In the genomic region with DNA sequence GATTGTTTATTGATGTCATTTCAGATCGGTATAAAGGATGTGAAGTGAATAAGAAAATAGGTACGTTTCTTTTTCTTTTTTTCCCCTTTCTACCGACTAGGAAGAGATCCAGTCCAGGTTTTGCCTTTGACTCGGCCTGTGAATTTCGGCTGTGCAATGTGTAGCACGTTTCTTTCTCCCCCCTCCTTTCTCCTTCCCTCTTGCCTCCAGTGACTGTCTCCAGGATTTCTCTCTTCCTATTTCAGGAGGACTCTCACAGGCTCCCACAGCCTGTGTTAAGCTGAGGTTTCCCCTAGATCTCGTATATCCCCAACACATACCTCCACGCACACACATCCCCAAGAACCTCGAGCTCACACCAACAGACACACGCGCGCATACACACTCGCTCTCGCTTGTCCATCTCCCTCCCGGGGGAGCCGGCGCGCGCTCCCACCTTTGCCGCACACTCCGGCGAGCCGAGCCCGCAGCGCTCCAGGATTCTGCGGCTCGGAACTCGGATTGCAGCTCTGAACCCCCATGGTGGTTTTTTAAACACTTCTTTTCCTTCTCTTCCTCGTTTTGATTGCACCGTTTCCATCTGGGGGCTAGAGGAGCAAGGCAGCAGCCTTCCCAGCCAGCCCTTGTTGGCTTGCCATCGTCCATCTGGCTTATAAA, we compare ENCODE assay signal across 8 cellular contexts. TPM values are rescaled to one million over a fixed set of nuclear protein-coding genes. Genes with fewer than 3 reads are reported as not detected.
DNase-seq lines count a peak whose midpoint lies in the region; ATAC-seq and TF ChIP-seq lines count a peak whose summit lies in the region.

TSS of gene GPC6 (plus strand) at position 185 of the 657 bp plus-strand sequence.

- TF ChIP-seq CTCF in BE2C (IDR thresholded peaks at IDR 0.05; ENCODE audit: low read depth, low read length) (no peak), foreskin keratinocyte (conservative IDR thresholded peaks at IDR 0.05) (no peak), OCI-LY7 (conservative IDR thresholded peaks at IDR 0.05; ENCODE audit: low read length) (no peak)

- H3K79me2 ChIP-seq in OCI-LY7 (ENCODE audit: insufficient read depth, low read depth, low read length): no peaks in the 10 kb centered on the region

- intact Hi-C loops in OCI-LY7 (cut with micrococcal nuclease; ENCODE audit: unreplicated experiment): no loop called here

- no TSS peak for BruUV-seq in OCI-LY7 (replicated peaks; lab: Mats Ljungman, UMichigan)

- peaks cover 0 to 9% (median 7%) of the 10 kb centered on the region in 4 donors for H3K4me1 Mint-ChIP-seq in naive thymus-derived CD8-positive, alpha-beta T cell

- H3K9me3 ChIP-seq in BE2C: no peaks in the 10 kb centered on the region
- no peaks in the 10 kb centered on the region for H3K9me3 ChIP-seq in OCI-LY7 (ENCODE audit: low read length)

- H3K4me2 ChIP-seq in OCI-LY7 (ENCODE audit: low read length): no peak within 1 kb of the TSS

- ATAC-seq in SK-N-SH treated with all-trans-retinoic acid at 6 μM for 48 hours: peak; percentile 71
- ATAC-seq in foreskin keratinocyte: peak; percentile 61
- no peak for ATAC-seq in GM21825 (IDR thresholded peaks at IDR 0.05; ENCODE audit: unreplicated experiment)
- no peak for ATAC-seq in naive thymus-derived CD8-positive, alpha-beta T cell

- H3K4me3 ChIP-seq in BE2C (ENCODE audit: low read depth, low read length) (peak within 1 kb of the TSS; percentile 92), OCI-LY7 (ENCODE audit: low read depth, low read length, poor library complexity, severe bottlenecking) (no peak within 1 kb of the TSS)

- peaks cover 0 to 4% (median 0%) of the 10 kb centered on the region in 3 donors for H3K36me3 Mint-ChIP-seq in naive thymus-derived CD8-positive, alpha-beta T cell

- no peak within 1 kb of the TSS for H3K27ac Mint-ChIP-seq in naive thymus-derived CD8-positive, alpha-beta T cell

- peaks cover 0 to 5% (median 1%) of the 10 kb centered on the region in 9 donors for H3K9me3 Mint-ChIP-seq in naive thymus-derived CD8-positive, alpha-beta T cell

- H3K36me3 ChIP-seq in BE2C (no peaks in the 10 kb centered on the region), OCI-LY7 (ENCODE audit: insufficient read depth, low read length) (no peaks in the 10 kb centered on the region)

- H3K27ac ChIP-seq in foreskin keratinocyte: peak within 1 kb of the TSS; percentile 43
- H3K27ac ChIP-seq in OCI-LY7 (ENCODE audit: low read depth, low read length, poor library complexity, severe bottlenecking): no peak within 1 kb of the TSS

- CTCF ChIA-PET in OCI-LY7 (lab: Charles Lee; ENCODE audit: unreplicated experiment): no interaction called here

- peak; percentile 79 for DNase-seq in BE2C
- peak; percentile 58 for DNase-seq in NCI-H1048 (lab: John Stamatoyannopoulos, UW)
- DNase-seq in foreskin keratinocyte: peak; percentile 89 to 96
- peak; percentile 31 for DNase-seq in occipital lobe (lab: John Stamatoyannopoulos, UW)
- DNase-seq in OCI-LY7 (ENCODE audit: low spot score): no peak
- DNase-seq in naive thymus-derived CD8-positive, alpha-beta T cell: no peak

- peaks cover 23 to 54% (median 39%) of the 10 kb centered on the region in 5 donors for H3K27me3 Mint-ChIP-seq in naive thymus-derived CD8-positive, alpha-beta T cell

- H3K9me2 ChIP-seq in OCI-LY7 (ENCODE audit: insufficient read depth, low read length): no peaks in the 10 kb centered on the region

- POLR2A ChIA-PET in OCI-LY7 (lab: Charles Lee): no interaction called here
- POLR2A ChIA-PET in naive thymus-derived CD8-positive, alpha-beta T cell (lab: Charles Lee): no interaction called here

- no peak within 1 kb of the TSS for H2AFZ ChIP-seq in OCI-LY7 (ENCODE audit: low read length)

- H4K20me1 ChIP-seq in OCI-LY7 (ENCODE audit: insufficient read depth, low read length): no peaks in the 10 kb centered on the region

- peak within 1 kb of the TSS in 2 of 10 donors; percentile 31 to 58 for H3K4me3 Mint-ChIP-seq in naive thymus-derived CD8-positive, alpha-beta T cell

- H3K4me1 ChIP-seq in BE2C: no peaks in the 10 kb centered on the region
- H3K4me1 ChIP-seq in foreskin keratinocyte: peaks cover 9% of the 10 kb centered on the region
- no peaks in the 10 kb centered on the region for H3K4me1 ChIP-seq in OCI-LY7 (ENCODE audit: insufficient read depth, low read length, poor library complexity, severe bottlenecking)

- H3K27me3 ChIP-seq in BE2C (no peaks in the 10 kb centered on the region), foreskin keratinocyte (peaks cover 20% of the 10 kb centered on the region)

TF ChIP-seq in SK-N-SH treated with all-trans-retinoic acid at 6 μM for 48 hours, 23 proteins besides CTCF, POLR2A, EP300 and RAD21:
- TF ChIP-seq CSDC2 (CRISPR knock-in tag; IDR thresholded peaks at IDR 0.05) (0 out of 2 replicates have a peak, but pooled peaks have one; percentile 51), ZFP3 (CRISPR knock-in tag; IDR thresholded peaks at IDR 0.05) (0 out of 2 replicates have a peak, but pooled peaks have one; percentile 32), PPARA (CRISPR knock-in tag; IDR thresholded peaks at IDR 0.05; ENCODE audit: borderline replicate concordance) (no peak)

RNA-seq across cellular contexts. Expression of gene GPC6, which starts in this region (rescaled TPM):
- polyA plus RNA-seq in BE2C (2012; ENCODE audit: insufficient read depth, insufficient read length, low read depth): 10.7 TPM
- total RNA-seq in foreskin keratinocyte (1.0 and 1.1 TPM in 2 replicates), occipital lobe (9.8 TPM), OCI-LY7 (2022) (not detected in 2 replicates)
- polyA plus RNA-seq in foreskin keratinocyte: 0.13 and 0.23 TPM in 2 replicates
- total RNA-seq in OCI-LY7 (2014; rRNA removed; shearing (Covaris generic)): not detected in 2 replicates
- not detected for total RNA-seq in naive thymus-derived CD8-positive, alpha-beta T cell
- polyA plus RNA-seq in naive thymus-derived CD8-positive, alpha-beta T cell: not detected

Comparison
In these comparisons a context has a peak if more than half of its experiments do, and no peak if none do; other contexts are left out.
1. DNase-seq: peak in BE2C (single experiment), NCI-H1048 (single experiment), foreskin keratinocyte (2 of 2) and occipital lobe (single experiment); none in OCI-LY7 (single experiment) and naive thymus-derived CD8-positive, alpha-beta T cell (0 of 10).
2. ATAC-seq: peak in SK-N-SH treated with all-trans-retinoic acid at 6 μM for 48 hours (single experiment) and foreskin keratinocyte (single experiment); none in GM21825 (single experiment) and naive thymus-derived CD8-positive, alpha-beta T cell (0 of 2).